In the genomic region with DNA sequence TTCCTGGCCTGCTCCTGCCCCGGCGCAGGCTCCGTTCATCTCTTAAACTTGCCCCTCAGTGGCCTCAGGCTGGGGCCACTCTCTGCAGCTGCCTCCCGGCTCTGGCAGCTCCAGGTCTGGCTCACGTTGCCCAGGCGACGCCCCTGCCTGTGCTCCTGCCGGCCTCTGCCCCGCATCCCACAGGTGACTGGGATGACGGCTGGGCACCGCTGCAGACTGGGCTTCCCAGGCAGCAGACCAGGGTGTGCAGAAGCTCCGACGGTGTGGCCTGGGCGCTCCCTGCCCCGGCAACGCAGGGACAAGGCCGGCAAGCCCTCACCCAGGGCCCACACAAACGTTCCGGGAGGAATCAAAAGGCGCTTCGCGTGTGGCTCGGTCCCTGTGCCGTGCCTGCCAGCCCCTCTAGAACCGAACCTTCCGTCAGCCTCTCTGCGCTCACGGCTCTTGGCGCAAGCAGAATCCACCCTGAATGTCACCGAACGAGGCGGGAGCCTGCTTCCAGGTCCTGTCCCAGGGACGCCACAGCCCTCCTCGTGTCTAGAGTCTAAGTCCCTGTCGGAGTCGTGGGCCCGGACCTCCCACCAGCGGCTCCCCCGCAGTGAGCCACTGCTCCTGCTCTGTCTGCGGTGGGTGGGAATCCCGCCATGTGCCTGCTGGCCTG, we compare ENCODE assay signal across 24 cellular contexts.
A peak's percentile ranks its signal among the peaks of the same experiment; 100 is the strongest.
DNase-seq lines count a peak whose midpoint lies in the region; ATAC-seq and TF ChIP-seq lines count a peak whose summit lies in the region.
"Had no signal": no experiment of that assay in that cellular context is flagged by ENCODE, and none has a peak within 500 bp of the region (broad histone marks: within the 10 kb centered on the region; RNA-seq: fewer than 3 reads in every experiment).

No MANE protein-coding gene starts in this region.

- CTCF ChIA-PET in RWPE1 (lab: Yijun Ruan, JAX): no interaction called here

- peaks cover 2% of the 10 kb centered on the region for H3K9me3 Mint-ChIP-seq in glutamatergic neuron (ENCODE audit: unreplicated experiment)
- no peaks in the 10 kb centered on the region for H3K9me3 Mint-ChIP-seq in nephron progenitor cell
- H3K9me3 Mint-ChIP-seq in stimulated activated effector memory CD8-positive, alpha-beta T cell treated with anti-CD3 and anti-CD28 coated beads, Interleukin-12 subunit alpha, Interleukin-12 subunit beta, amount 100 ng/mL, for 72 hours: no peaks in the 10 kb centered on the region
- H3K9me3 Mint-ChIP-seq: activated T-helper 17 cell treated with anti-CD3 and anti-CD28 coated beads, Interleukin-2, amount 50 U/mL, for 72 hours; stimulated activated naive B cell treated with anti-CD40 and anti-IgM and Interleukin-4, amounts not matched to agents 10 μg/mL and 1 μg/mL and 100 μg/mL, for 72 hours; type B pancreatic cell had no signal

- DNase-seq in RWPE1 (ENCODE audit: low spot score) (no peak), glutamatergic neuron (no peak), nephron progenitor cell (no peak), cerebellum (ENCODE audit: low spot score) (no peak), DMS153 treated with DMSO at 0.1 percent for 48 hours (lab: John Stamatoyannopoulos, UW; ENCODE audit: unreplicated experiment) (no peak), NCI-H187 (lab: John Stamatoyannopoulos, UW) (no peak)
- no peak for DNase-seq in stimulated activated effector memory CD8-positive, alpha-beta T cell treated with anti-CD3 and anti-CD28 coated beads, Interleukin-12 subunit alpha, Interleukin-12 subunit beta, amount 100 ng/mL, for 72 hours (ENCODE audit: low spot score in 2 of 2)
- DNase-seq: activated CD4-positive, alpha-beta T cell treated with anti-CD3 and anti-CD28 coated beads for 4 hours; activated naive CD4-positive, alpha-beta T cell treated with anti-CD3 and anti-CD28 coated beads, Interleukin-2, amount 50 U/mL, for 16 hours; Caco-2; gastrocnemius medialis; KG1; mesendoderm; MG63; NCI-H1105; NCI-H2029 treated with DMSO at 0.1 percent for 48 hours; NCI-H2227 treated with DMSO at 0.1 percent for 48 hours; NCI-H526 treated with DMSO at 0.1 percent for 48 hours; SHP77 treated with DMSO at 0.1 percent for 48 hours; stimulated activated naive B cell treated with anti-CD40 and anti-IgM and Interleukin-4, amounts not matched to agents 10 μg/mL and 1 μg/mL and 100 μg/mL, for 72 hours had no signal

- H3K27ac ChIP-seq in RWPE1: peak overlapping the region; percentile 23; the same call in 1 of the 2 replicates
- H3K27ac ChIP-seq: C4-2B, gastrocnemius medialis, VCaP had no signal

- H3K4me3 Mint-ChIP-seq in glutamatergic neuron (ENCODE audit: unreplicated experiment): no peak overlapping the region
- no peak overlapping the region for H3K4me3 Mint-ChIP-seq in nephron progenitor cell
- no peak overlapping the region for H3K4me3 Mint-ChIP-seq in stimulated activated effector memory CD8-positive, alpha-beta T cell treated with anti-CD3 and anti-CD28 coated beads, Interleukin-12 subunit alpha, Interleukin-12 subunit beta, amount 100 ng/mL, for 72 hours
- H3K4me3 Mint-ChIP-seq: activated T-helper 17 cell treated with anti-CD3 and anti-CD28 coated beads, Interleukin-2, amount 50 U/mL, for 72 hours; stimulated activated naive B cell treated with anti-CD40 and anti-IgM and Interleukin-4, amounts not matched to agents 10 μg/mL and 1 μg/mL and 100 μg/mL, for 72 hours; type B pancreatic cell had no signal

- H3K4me1 Mint-ChIP-seq in glutamatergic neuron (ENCODE audit: low read depth, unreplicated experiment): peaks cover 8% of the 10 kb centered on the region
- H3K4me1 Mint-ChIP-seq in nephron progenitor cell: peaks cover 32% of the 10 kb centered on the region
- peaks cover 6% of the 10 kb centered on the region for H3K4me1 Mint-ChIP-seq in stimulated activated effector memory CD8-positive, alpha-beta T cell treated with anti-CD3 and anti-CD28 coated beads, Interleukin-12 subunit alpha, Interleukin-12 subunit beta, amount 100 ng/mL, for 72 hours
- H3K4me1 Mint-ChIP-seq: activated T-helper 17 cell treated with anti-CD3 and anti-CD28 coated beads, Interleukin-2, amount 50 U/mL, for 72 hours had no signal

- POLR2A ChIA-PET in RWPE1 (lab: Yijun Ruan, JAX; ENCODE audit: low non-redundant PET): no interaction called here

- no peak for ATAC-seq in stimulated activated effector memory CD8-positive, alpha-beta T cell treated with anti-CD3 and anti-CD28 coated beads, Interleukin-12 subunit alpha, Interleukin-12 subunit beta, amount 100 ng/mL, for 72 hours
- ATAC-seq: activated T-helper 17 cell treated with anti-CD3 and anti-CD28 coated beads, Interleukin-2, amount 50 U/mL, for 72 hours; gastrocnemius medialis; stimulated activated naive B cell treated with anti-CD40 and anti-IgM and Interleukin-4, amounts not matched to agents 10 μg/mL and 1 μg/mL and 100 μg/mL, for 72 hours had no signal

- H3K27ac Mint-ChIP-seq in glutamatergic neuron (ENCODE audit: unreplicated experiment) (peak overlapping the region; percentile 28), nephron progenitor cell (peak overlapping the region; percentile 69)
- H3K27ac Mint-ChIP-seq in stimulated activated effector memory CD8-positive, alpha-beta T cell treated with anti-CD3 and anti-CD28 coated beads, Interleukin-12 subunit alpha, Interleukin-12 subunit beta, amount 100 ng/mL, for 72 hours: peak overlapping the region; percentile 76
- H3K27ac Mint-ChIP-seq: activated T-helper 17 cell treated with anti-CD3 and anti-CD28 coated beads, Interleukin-2, amount 50 U/mL, for 72 hours; type B pancreatic cell had no signal

- no peak for TF ChIP-seq CTCF in RWPE1 (conservative IDR thresholded peaks at IDR 0.05; ENCODE audit: low read depth)
- TF ChIP-seq CTCF in glutamatergic neuron (IDR thresholded peaks at IDR 0.05; ENCODE audit: partially characterized antibody, unreplicated experiment): no peak
- no peak for TF ChIP-seq CTCF in nephron progenitor cell (IDR thresholded peaks at IDR 0.05)

- H3K27me3 Mint-ChIP-seq in glutamatergic neuron (ENCODE audit: unreplicated experiment) (peaks cover 12% of the 10 kb centered on the region), nephron progenitor cell (ENCODE audit: low read depth, poor library complexity) (no peaks in the 10 kb centered on the region)
- H3K27me3 Mint-ChIP-seq: activated T-helper 17 cell treated with anti-CD3 and anti-CD28 coated beads, Interleukin-2, amount 50 U/mL, for 72 hours; stimulated activated naive B cell treated with anti-CD40 and anti-IgM and Interleukin-4, amounts not matched to agents 10 μg/mL and 1 μg/mL and 100 μg/mL, for 72 hours; type B pancreatic cell had no signal

- H3K36me3 Mint-ChIP-seq in glutamatergic neuron (ENCODE audit: unreplicated experiment) (no peaks in the 10 kb centered on the region), nephron progenitor cell (ENCODE audit: low read depth) (peaks cover 10% of the 10 kb centered on the region)
- H3K36me3 Mint-ChIP-seq in stimulated activated effector memory CD8-positive, alpha-beta T cell treated with anti-CD3 and anti-CD28 coated beads, Interleukin-12 subunit alpha, Interleukin-12 subunit beta, amount 100 ng/mL, for 72 hours: peaks cover 16% of the 10 kb centered on the region
